Comparison of ENCODE assay signal across 25 cellular contexts in the genomic region with DNA sequence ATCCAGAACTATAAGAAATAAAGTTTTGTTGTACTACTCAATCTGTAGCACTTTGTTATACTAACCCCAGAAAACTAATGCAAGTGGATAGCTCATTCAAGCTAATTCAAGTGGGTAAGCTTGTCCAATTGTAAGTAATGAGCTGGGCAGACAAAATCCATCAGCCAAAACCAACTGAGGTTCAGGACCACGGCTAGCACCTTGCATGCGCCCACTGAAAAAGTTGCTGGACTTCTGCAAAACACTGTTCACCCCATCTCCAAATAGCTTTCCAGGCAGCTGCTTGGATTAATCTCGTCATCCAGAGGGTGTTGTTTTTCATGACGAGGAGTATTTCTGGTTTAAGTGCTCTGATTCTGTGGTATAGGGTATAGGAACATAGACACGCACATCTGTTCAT.
DNase-seq lines count a peak whose midpoint lies in the region; ATAC-seq and TF ChIP-seq lines count a peak whose summit lies in the region.
"Had no signal": no experiment of that assay in that cellular context is flagged by ENCODE, and none has a peak within 500 bp of the region (broad histone marks: within the 10 kb centered on the region; RNA-seq: fewer than 3 reads in every experiment).

No MANE protein-coding gene starts in this region.

- H3K27me3 Mint-ChIP-seq in activated naive CD4-positive, alpha-beta T cell treated with anti-CD3 and anti-CD28 coated beads for 36 hours (ENCODE audit: low read depth) = peaks cover 16% of the 10 kb centered on the region

- no peak overlapping the region for H3K18ac ChIP-seq in neuronal stem cell (ENCODE audit: low read length)

- 53% methylated on average over 5 of the region's 5 CpGs for WGBS in esophagus muscularis mucosa
- WGBS in neuronal stem cell (ENCODE audit: extremely low coverage in 2 of 2, insufficient read length in 2 of 2, insufficient replicate concordance in 1 of 2), 2 donors = no CpG with 5 or more reads among the region's 5 CpGs

- H2BK5ac ChIP-seq in neuronal stem cell (ENCODE audit: low read length) = no peak overlapping the region

- H4K91ac ChIP-seq in neuronal stem cell (ENCODE audit: low read depth, low read length, poor library complexity) = no peak overlapping the region

- no peak overlapping the region for H3K27ac ChIP-seq in esophagus muscularis mucosa (replicated peaks in 1 of 4)
- no peak overlapping the region for H3K27ac ChIP-seq in neuronal stem cell (replicated peaks; ENCODE audit: low read length)
- H3K27ac ChIP-seq: C4-2B, heart right ventricle, neutrophil had no signal

- H3K36me3 ChIP-seq in esophagus muscularis mucosa (no peaks in the 10 kb centered on the region), neuronal stem cell (replicated peaks in 1 of 2; ENCODE audit: control insufficient read depth in 2 of 2, insufficient read depth in 2 of 2, low read length in 2 of 2) (no peaks in the 10 kb centered on the region)
- H3K36me3 ChIP-seq: heart right ventricle, MG63, neutrophil had no signal

- no peak for TF ChIP-seq CTCF in esophagus muscularis mucosa (IDR thresholded peaks at IDR 0.05)

- no peak overlapping the region for H4K8ac ChIP-seq in neuronal stem cell (ENCODE audit: low read depth, low read length)

- H3K4ac ChIP-seq in neuronal stem cell (ENCODE audit: low read length) = no peak overlapping the region

- CTCF ChIA-PET in activated naive CD4-positive, alpha-beta T cell treated with anti-CD3 and anti-CD28 coated beads for 36 hours (lab: Charles Lee) = no interaction called here

- no peak overlapping the region for H3K14ac ChIP-seq in neuronal stem cell (ENCODE audit: low read length)

- no peaks in the 10 kb centered on the region for H3K4me1 ChIP-seq in esophagus muscularis mucosa
- peaks cover 0 to 2% of the 10 kb centered on the region in 2 donors for H3K4me1 ChIP-seq in neuronal stem cell (ENCODE audit: control insufficient read depth in 2 of 2, insufficient read depth in 1 of 2, low read depth in 1 of 2, low read length in 2 of 2)
- H3K4me1 ChIP-seq: heart right ventricle had no signal

- H2BK120ac ChIP-seq in neuronal stem cell (ENCODE audit: low read depth, low read length) = no peak overlapping the region

- TF ChIP-seq POLR2A in esophagus muscularis mucosa (IDR thresholded peaks at IDR 0.05; ENCODE audit: low read depth) = no peak

- H3K4me3 ChIP-seq in esophagus muscularis mucosa (no peak overlapping the region), neuronal stem cell (ENCODE audit: low read length in 2 of 2) (no peak overlapping the region)
- H3K4me3 ChIP-seq: heart right ventricle, MG63 had no signal

- no peak overlapping the region for H3K9ac ChIP-seq in neuronal stem cell (ENCODE audit: low read depth, low read length, poor library complexity)

- H3K4me2 ChIP-seq in neuronal stem cell (ENCODE audit: insufficient read depth, low read length, poor library complexity, severe bottlenecking) = no peak overlapping the region

- no peak for ATAC-seq in activated naive CD4-positive, alpha-beta T cell treated with anti-CD3 and anti-CD28 coated beads, Interleukin-2, amount 50 U/mL, for 72 hours
- no peak for ATAC-seq in GM21529 (IDR thresholded peaks at IDR 0.05; ENCODE audit: unreplicated experiment)
- ATAC-seq: heart right ventricle, sciatic nerve had no signal

- H2AFZ ChIP-seq in neuronal stem cell (ENCODE audit: low read length) = no peak overlapping the region

- H2AK5ac ChIP-seq in neuronal stem cell (ENCODE audit: low read depth, low read length) = no peak overlapping the region

- no peak for TF ChIP-seq EP300 in esophagus muscularis mucosa (IDR thresholded peaks at IDR 0.05)

- no peak overlapping the region for H2BK15ac ChIP-seq in neuronal stem cell (ENCODE audit: low read length)

- no peaks in the 10 kb centered on the region for H3K9me3 Mint-ChIP-seq in activated naive CD4-positive, alpha-beta T cell treated with anti-CD3 and anti-CD28 coated beads for 36 hours
- H3K9me3 Mint-ChIP-seq in activated naive CD4-positive, alpha-beta T cell treated with anti-CD3 and anti-CD28 coated beads, Interleukin-2, amount 50 U/mL, for 72 hours = peaks cover 0 to 5% of the 10 kb centered on the region in 2 donors
- H3K9me3 Mint-ChIP-seq: central memory CD8-positive, alpha-beta T cell; mesothelial cell of epicardium had no signal

- intact Hi-C loops in activated naive CD4-positive, alpha-beta T cell treated with anti-CD3 and anti-CD28 coated beads for 36 hours (cut with micrococcal nuclease) = no loop called here
- intact Hi-C loops in esophagus muscularis mucosa (cut with DNase I) = no loop called here

- no peak overlapping the region for H3K4me3 Mint-ChIP-seq in activated naive CD4-positive, alpha-beta T cell treated with anti-CD3 and anti-CD28 coated beads for 36 hours
- H3K4me3 Mint-ChIP-seq: central memory CD8-positive, alpha-beta T cell; mesothelial cell of epicardium; stimulated activated naive CD8-positive, alpha-beta T cell treated with anti-CD3 and anti-CD28 coated beads, Interleukin-15, Interleukin-2, amounts not matched to agents 100 ng/mL and 50 ng/mL, for 24 hours had no signal

- no peak overlapping the region for H3K27ac Mint-ChIP-seq in activated naive CD4-positive, alpha-beta T cell treated with anti-CD3 and anti-CD28 coated beads for 36 hours
- no peak overlapping the region for H3K27ac Mint-ChIP-seq in activated naive CD4-positive, alpha-beta T cell treated with anti-CD3 and anti-CD28 coated beads, Interleukin-2, amount 50 U/mL, for 72 hours
- H3K27ac Mint-ChIP-seq: mesothelial cell of epicardium; stimulated activated naive CD8-positive, alpha-beta T cell treated with anti-CD3 and anti-CD28 coated beads, Interleukin-15, Interleukin-2, amounts not matched to agents 100 ng/mL and 50 ng/mL, for 24 hours had no signal

- no peaks in the 10 kb centered on the region for H3K36me3 Mint-ChIP-seq in activated naive CD4-positive, alpha-beta T cell treated with anti-CD3 and anti-CD28 coated beads for 36 hours (ENCODE audit: low read depth)
- H3K36me3 Mint-ChIP-seq in activated naive CD4-positive, alpha-beta T cell treated with anti-CD3 and anti-CD28 coated beads, Interleukin-2, amount 50 U/mL, for 72 hours = no peaks in the 10 kb centered on the region
- H3K36me3 Mint-ChIP-seq: mesothelial cell of epicardium had no signal

- no peaks in the 10 kb centered on the region for H3K79me1 ChIP-seq in neuronal stem cell (ENCODE audit: low read depth, low read length)

- H3K4me1 Mint-ChIP-seq in activated naive CD4-positive, alpha-beta T cell treated with anti-CD3 and anti-CD28 coated beads for 36 hours (ENCODE audit: low read depth) = peaks cover 6% of the 10 kb centered on the region
- H3K4me1 Mint-ChIP-seq: central memory CD8-positive, alpha-beta T cell; mesothelial cell of epicardium had no signal

- DNase-seq in activated naive CD4-positive, alpha-beta T cell treated with anti-CD3 and anti-CD28 coated beads for 36 hours = peak; percentile 12
- DNase-seq in activated naive CD4-positive, alpha-beta T cell treated with anti-CD3 and anti-CD28 coated beads, Interleukin-2, amount 50 U/mL, for 72 hours (ENCODE audit: low spot score in 2 of 2) = no peak
- DNase-seq in RPMI8226 (peak; percentile 21), esophagus muscularis mucosa (ENCODE audit: extremely low spot score) (peak; percentile 34), neuronal stem cell (ENCODE audit: low spot score) (peak; percentile 54), mesenteric fat pad (ENCODE audit: low spot score) (no peak), NCI-H510A treated with DMSO at 0.1 percent for 48 hours (lab: John Stamatoyannopoulos, UW) (no peak)
- DNase-seq: ACHN; activated CD4-positive, alpha-beta T cell treated with anti-CD3 and anti-CD28 coated beads for 1 hour; DMS 273 treated with DMSO at 0.1 percent for 48 hours; effector CD8-positive, alpha-beta T cell; heart right ventricle; MG63; NCI-H1930; NCI-H446 treated with DMSO at 0.1 percent for 48 hours; SHP77; T-helper 2 cell; trophoblast cell had no signal

- H3K9me3 ChIP-seq in esophagus muscularis mucosa = no peaks in the 10 kb centered on the region
- H3K9me3 ChIP-seq in neuronal stem cell (replicated peaks in 1 of 2; ENCODE audit: control insufficient read depth in 2 of 2, insufficient read depth in 1 of 2, low read depth in 1 of 2, low read length in 2 of 2) = no peaks in the 10 kb centered on the region
- H3K9me3 ChIP-seq: heart right ventricle, MG63, neutrophil had no signal

- no peak overlapping the region for H3K23ac ChIP-seq in neuronal stem cell (ENCODE audit: low read depth, low read length, poor library complexity)

- no peaks in the 10 kb centered on the region for H3K27me3 ChIP-seq in esophagus muscularis mucosa
- H3K27me3 ChIP-seq in neuronal stem cell (ENCODE audit: control insufficient read depth in 3 of 3, insufficient read depth in 3 of 3, low read depth in 1 of 3, low read length in 3 of 3) = no peaks in the 10 kb centered on the region
- H3K27me3 ChIP-seq: heart right ventricle, MG63, neutrophil had no signal

- no peak overlapping the region for H2BK12ac ChIP-seq in neuronal stem cell (ENCODE audit: low read length)

Comparison
In these comparisons a context has a peak if more than half of its experiments do, and no peak if none do; other contexts are left out.
1. DNase-seq: peak in activated naive CD4-positive, alpha-beta T cell treated with anti-CD3 and anti-CD28 coated beads for 36 hours (single experiment), RPMI8226 (single experiment), esophagus muscularis mucosa (single experiment) and neuronal stem cell (single experiment); none in activated naive CD4-positive, alpha-beta T cell treated with anti-CD3 and anti-CD28 coated beads, Interleukin-2, amount 50 U/mL, for 72 hours (0 of 2), mesenteric fat pad (single experiment) and NCI-H510A treated with DMSO at 0.1 percent for 48 hours (single experiment).